ENCODE assay signal across 12 cellular contexts in the genomic region with DNA sequence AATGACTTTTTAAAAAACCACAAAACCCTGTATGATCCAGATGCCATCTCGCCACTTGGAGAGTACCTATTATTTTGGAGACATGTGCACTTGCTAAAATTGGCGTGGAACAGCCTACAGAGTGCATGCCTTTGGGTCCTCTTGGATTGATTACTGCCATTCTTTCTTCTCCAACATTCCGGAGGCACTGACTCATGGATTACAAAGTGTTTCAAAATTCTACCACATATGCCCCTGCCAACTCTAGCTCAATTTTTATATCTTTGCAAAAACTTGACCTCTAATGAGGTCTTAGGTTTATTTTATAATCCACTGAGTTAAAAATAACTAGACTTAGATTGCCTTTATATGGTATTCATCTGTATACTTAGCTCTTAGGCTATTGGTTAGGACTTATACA. TPM values are rescaled to one million over a fixed set of nuclear protein-coding genes. Genes with fewer than 3 reads are reported as not detected.
DNase-seq lines count a peak whose midpoint lies in the region; ATAC-seq, FAIRE-seq and TF ChIP-seq lines count a peak whose summit lies in the region.
"Had no signal": no experiment of that assay in that cellular context is flagged by ENCODE, and none has a peak within 500 bp of the region (broad histone marks: within the 10 kb centered on the region; RNA-seq: fewer than 3 reads in every experiment).

No MANE protein-coding gene starts in this region.

- intact Hi-C loops in right cardiac atrium (cut with DNase I), result no loop called here
- intact Hi-C loops in left ventricle myocardium inferior (cut with micrococcal nuclease), result no loop called here

- POLR2A ChIA-PET in naive thymus-derived CD8-positive, alpha-beta T cell (lab: Charles Lee), result no interaction called here

- H3K36me3 Mint-ChIP-seq in naive thymus-derived CD8-positive, alpha-beta T cell, result peaks cover 0 to 3% (median 0%) of the 10 kb centered on the region in 3 donors
- H3K36me3 Mint-ChIP-seq: IgD-negative memory B cell had no signal

- H3K27me3 Mint-ChIP-seq in naive thymus-derived CD8-positive, alpha-beta T cell, result peaks cover 3 to 13% (median 10%) of the 10 kb centered on the region in 5 donors
- H3K27me3 Mint-ChIP-seq: activated CD8-positive, alpha-beta T cell treated with anti-CD3 and anti-CD28 coated beads for 36 hours had no signal

- no peaks in the 10 kb centered on the region for H3K4me1 ChIP-seq in right cardiac atrium (ENCODE audit: control insufficient read depth, insufficient read depth, low read length)
- H3K4me1 ChIP-seq in left ventricle myocardium inferior, result peaks cover 11% of the 10 kb centered on the region
- peaks cover 10% of the 10 kb centered on the region for H3K4me1 ChIP-seq in adipocyte (ENCODE audit: control insufficient read depth, insufficient read depth, low read length)
- H3K4me1 ChIP-seq: breast epithelium had no signal

- DNase-seq in right cardiac atrium, result no peak
- no peak for DNase-seq in left ventricle myocardium inferior
- DNase-seq in adipocyte (ENCODE audit: low read depth), result peak; percentile 87
- DNase-seq in foreskin melanocyte, result peak; percentile 55
- no peak for DNase-seq in D721Med (ENCODE audit: insufficient read length, low spot score)
- DNase-seq in naive thymus-derived CD8-positive, alpha-beta T cell, result no peak
- DNase-seq: activated CD8-positive, alpha-beta T cell treated with anti-CD3 and anti-CD28 coated beads for 36 hours; heart left ventricle had no signal

- H3K9me3 ChIP-seq in right cardiac atrium (ENCODE audit: control insufficient read depth, low read length) (no peaks in the 10 kb centered on the region), left ventricle myocardium inferior (replicated peaks) (no peaks in the 10 kb centered on the region), adipocyte (ENCODE audit: control insufficient read depth, low read length) (no peaks in the 10 kb centered on the region)
- H3K9me3 ChIP-seq: breast epithelium, heart left ventricle had no signal

- no peaks in the 10 kb centered on the region for H3K27me3 ChIP-seq in right cardiac atrium (ENCODE audit: control insufficient read depth, insufficient read depth)
- no peaks in the 10 kb centered on the region for H3K27me3 ChIP-seq in left ventricle myocardium inferior (ENCODE audit: low read depth)
- no peaks in the 10 kb centered on the region for H3K27me3 ChIP-seq in adipocyte (replicated peaks; ENCODE audit: control insufficient read depth, insufficient read depth, low read length)
- H3K27me3 ChIP-seq: breast epithelium, heart left ventricle had no signal

- H3K27ac ChIP-seq in right cardiac atrium (ENCODE audit: low read length) (no peak overlapping the region), left ventricle myocardium inferior (replicated peaks) (no peak overlapping the region)

- no peak overlapping the region for H3K4me3 Mint-ChIP-seq in naive thymus-derived CD8-positive, alpha-beta T cell
- H3K4me3 Mint-ChIP-seq: activated CD8-positive, alpha-beta T cell treated with anti-CD3 and anti-CD28 coated beads for 36 hours; IgD-negative memory B cell had no signal

- no peak overlapping the region for H3K27ac Mint-ChIP-seq in naive thymus-derived CD8-positive, alpha-beta T cell
- H3K27ac Mint-ChIP-seq: activated CD8-positive, alpha-beta T cell treated with anti-CD3 and anti-CD28 coated beads for 36 hours; IgD-negative memory B cell had no signal

- H3K4me1 Mint-ChIP-seq in naive thymus-derived CD8-positive, alpha-beta T cell, result no peaks in the 10 kb centered on the region
- H3K4me1 Mint-ChIP-seq: IgD-negative memory B cell had no signal

- TF ChIP-seq CTCF in left ventricle myocardium inferior (IDR thresholded peaks at IDR 0.05; ENCODE audit: borderline replicate concordance), result no peak
- no peak for TF ChIP-seq CTCF in D721Med (IDR thresholded peaks at IDR 0.05; ENCODE audit: insufficient read depth, missing control alignments)

- WGBS in right cardiac atrium, result 14% methylated on average over 3 of the region's 3 CpGs

- peaks cover 0 to 5% (median 0%) of the 10 kb centered on the region in 9 donors for H3K9me3 Mint-ChIP-seq in naive thymus-derived CD8-positive, alpha-beta T cell
- H3K9me3 Mint-ChIP-seq: activated CD8-positive, alpha-beta T cell treated with anti-CD3 and anti-CD28 coated beads for 36 hours; IgD-negative memory B cell had no signal

- H3K36me3 ChIP-seq in left ventricle myocardium inferior (no peaks in the 10 kb centered on the region), adipocyte (ENCODE audit: control insufficient read depth, insufficient read depth, low read length, severe bottlenecking) (no peaks in the 10 kb centered on the region)
- H3K36me3 ChIP-seq: breast epithelium, heart left ventricle had no signal

- H3K9ac ChIP-seq in adipocyte (ENCODE audit: low read length), result peak overlapping the region; percentile 16

- H3K4me3 ChIP-seq in right cardiac atrium (ENCODE audit: low read length), result no peak overlapping the region
- no peak overlapping the region for H3K4me3 ChIP-seq in left ventricle myocardium inferior
- no peak overlapping the region for H3K4me3 ChIP-seq in adipocyte (ENCODE audit: low read length)
- H3K4me3 ChIP-seq: breast epithelium, heart left ventricle had no signal

- FAIRE-seq in D721Med (lab: Jason Lieb, UNC), result no peak

- ATAC-seq in right cardiac atrium (peak; percentile 61 to 79), GM19023 (IDR thresholded peaks at IDR 0.05; ENCODE audit: unreplicated experiment) (no peak), GM19467 (IDR thresholded peaks at IDR 0.05; ENCODE audit: unreplicated experiment) (no peak)
- ATAC-seq in naive thymus-derived CD8-positive, alpha-beta T cell, result no peak
- ATAC-seq: activated CD8-positive, alpha-beta T cell treated with anti-CD3 and anti-CD28 coated beads for 36 hours had no signal

RNA-seq across cellular contexts. Expression of a gene that starts 55.8 kb away (rescaled TPM):
- total RNA-seq in right cardiac atrium, result 100 to 1,000 TPM; 134 to 169 (median 144) TPM
- polyA plus RNA-seq in right cardiac atrium, result 60.3 TPM
- total RNA-seq in left ventricle myocardium inferior, result 144 TPM
- total RNA-seq in naive thymus-derived CD8-positive, alpha-beta T cell, result 10 to 100 TPM; 46.6 to 47.8 TPM
- polyA plus RNA-seq in naive thymus-derived CD8-positive, alpha-beta T cell, result 10 to 100 TPM; 17.0 to 19.6 (median 17.9) TPM

Comparison
In these comparisons a context has a peak if more than half of its experiments do, and no peak if none do; other contexts are left out.
1. ATAC-seq: peak in right cardiac atrium (2 of 2); none in GM19023 (single experiment), naive thymus-derived CD8-positive, alpha-beta T cell (0 of 2) and GM19467 (single experiment).
2. DNase-seq: peak in adipocyte (single experiment) and foreskin melanocyte (single experiment); none in right cardiac atrium (0 of 3), left ventricle myocardium inferior (single experiment), D721Med (single experiment) and naive thymus-derived CD8-positive, alpha-beta T cell (0 of 10).